Comparison of ENCODE assay signal across 21 cellular contexts in the genomic region with DNA sequence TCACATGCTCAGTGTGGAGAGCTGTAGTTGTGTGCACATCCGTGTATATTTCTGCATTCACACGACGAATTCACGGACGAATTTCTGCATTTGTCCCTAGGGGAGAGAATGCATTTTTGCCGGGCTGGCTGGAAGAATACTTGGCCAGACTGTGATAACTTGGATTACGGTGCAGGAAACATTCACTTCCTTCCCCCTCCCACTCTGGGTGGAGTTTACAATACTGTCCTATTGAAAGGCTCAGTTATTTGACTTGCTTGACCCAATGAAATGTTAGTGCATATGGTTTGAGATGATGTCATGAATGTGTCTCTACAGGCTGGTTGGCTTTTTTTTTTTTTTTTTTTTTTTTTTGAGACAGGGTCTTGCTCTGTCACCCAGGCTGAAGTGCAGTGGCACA.
"Had no signal": no experiment of that assay in that cellular context is flagged by ENCODE, and none has a peak within 500 bp of the region (broad histone marks: within the 10 kb centered on the region; RNA-seq: fewer than 3 reads in every experiment).

No MANE protein-coding gene starts in this region.

- DNase-seq: IMR-90, Kasumi-1, MM.1S, NCI-H1092 treated with DMSO at 0.1 percent for 48 hours, NCI-H1436, NCI-H187, NCI-H2029, NCI-H2081 treated with DMSO at 0.1 percent for 48 hours, NCI-H2171, NCI-H226, NCI-H446, NCI-H510A, NCI-H524 treated with DMSO at 0.1 percent for 48 hours, NCI-H774, Right ventricle myocardium superior, RPMI8226, SIG-M5, SK-N-SH, SW 1271, T-cell had no signal

- H3K9me3 ChIP-seq: SK-N-SH had no signal

- H3K27ac ChIP-seq: KMS-11 had no signal
